Comparison of ENCODE assay signal across 9 cellular contexts in the genomic region with DNA sequence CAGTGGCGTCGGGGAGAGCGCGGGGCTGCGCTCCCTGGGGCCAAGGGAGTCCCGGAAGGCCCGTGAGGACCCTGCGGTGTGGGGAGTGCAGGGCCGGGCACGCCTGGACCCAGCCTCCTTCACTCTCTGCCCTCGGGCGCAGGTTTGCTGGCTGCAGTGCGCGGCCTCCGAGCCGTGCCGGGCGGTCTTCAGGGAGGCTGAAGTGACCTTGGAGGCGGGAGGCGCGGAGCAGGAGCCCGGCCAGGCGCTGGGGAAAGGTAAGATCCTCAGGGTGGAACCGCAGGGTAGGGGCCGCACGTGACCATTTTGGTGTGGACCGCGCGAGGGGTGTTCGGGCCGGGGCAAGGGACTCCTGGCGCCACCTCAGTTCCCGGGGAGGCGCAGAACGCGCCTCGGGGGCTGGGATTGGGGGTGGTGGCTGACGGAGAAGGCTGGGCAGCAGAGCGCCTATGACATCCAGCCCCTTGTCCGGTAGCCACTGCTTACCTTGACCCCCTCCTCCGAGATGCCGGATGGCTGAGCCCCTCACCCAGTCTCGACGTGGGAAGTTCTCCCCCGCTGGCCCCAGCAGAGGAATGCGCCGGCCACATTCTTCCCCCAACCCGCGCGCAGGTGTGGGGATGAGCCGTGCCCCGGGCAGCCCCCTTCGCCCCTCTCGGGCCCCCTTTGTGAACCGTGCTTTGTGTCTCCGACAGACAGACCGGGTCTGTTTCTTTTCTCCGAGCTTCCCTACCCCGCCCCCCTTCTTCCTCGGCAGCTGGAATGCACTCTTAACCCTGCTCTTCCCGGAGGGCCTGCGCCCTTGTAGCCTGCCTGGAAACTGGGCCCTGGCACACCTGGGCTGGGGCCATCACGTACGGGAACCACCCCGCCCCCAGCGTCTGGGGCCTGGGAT. TPM values are rescaled to one million over a fixed set of nuclear protein-coding genes. Genes with fewer than 3 reads are reported as not detected.
DNase-seq lines count a peak whose midpoint lies in the region; ATAC-seq and TF ChIP-seq lines count a peak whose summit lies in the region.
"Had no signal": no experiment of that assay in that cellular context is flagged by ENCODE, and none has a peak within 500 bp of the region (broad histone marks: within the 10 kb centered on the region; RNA-seq: fewer than 3 reads in every experiment).

No MANE protein-coding gene starts in this region.

- WGBS in suprapubic skin, result under 1% methylated on average over 34 of the region's 66 CpGs

- intact Hi-C loops in activated CD4-positive, alpha-beta memory T cell treated with anti-CD3 and anti-CD28 coated beads for 36 hours (cut with micrococcal nuclease), result no loop called here

- ATAC-seq in T-cell (replicated peaks in 1 of 4) (peak in 3 of 4 experiments; percentile 6 to 29 (median 19)), HG02588 (IDR thresholded peaks at IDR 0.05; ENCODE audit: unreplicated experiment) (no peak)

- H3K9me3 Mint-ChIP-seq in activated CD4-positive, alpha-beta memory T cell treated with anti-CD3 and anti-CD28 coated beads for 36 hours, result no peaks in the 10 kb centered on the region
- H3K9me3 Mint-ChIP-seq in activated CD4-positive, alpha-beta memory T cell treated with anti-CD3 and anti-CD28 coated beads, Interleukin-2, amount 10 ng/mL, durations not matched to agents 7 days and 5 days, result no peaks in the 10 kb centered on the region
- H3K9me3 Mint-ChIP-seq in T-cell, result no peaks in the 10 kb centered on the region

- TF ChIP-seq POLR2A in suprapubic skin (IDR thresholded peaks at IDR 0.05), result no peak

- no peaks in the 10 kb centered on the region for H3K9me3 ChIP-seq in suprapubic skin

- DNase-seq in activated CD4-positive, alpha-beta memory T cell treated with anti-CD3 and anti-CD28 coated beads for 36 hours, result no peak
- DNase-seq in activated CD4-positive, alpha-beta memory T cell treated with anti-CD3 and anti-CD28 coated beads, Interleukin-2, amount 10 ng/mL, durations not matched to agents 7 days and 5 days, result no peak
- DNase-seq in T-cell (peak in 1 of 34 experiments; percentile 3), iPS-NIHi11 (ENCODE audit: low spot score) (peak; percentile 65), suprapubic skin (ENCODE audit: low spot score in 2 of 2) (no peak), NOMO-1 treated with DMSO at 0.1 percent for 48 hours (lab: John Stamatoyannopoulos, UW; ENCODE audit: unreplicated experiment) (no peak), occipital lobe (lab: John Stamatoyannopoulos, UW) (no peak)

- peaks cover 29% of the 10 kb centered on the region for H3K4me1 Mint-ChIP-seq in activated CD4-positive, alpha-beta memory T cell treated with anti-CD3 and anti-CD28 coated beads for 36 hours (ENCODE audit: low read depth)
- H3K4me1 Mint-ChIP-seq in activated CD4-positive, alpha-beta memory T cell treated with anti-CD3 and anti-CD28 coated beads, Interleukin-2, amount 10 ng/mL, durations not matched to agents 7 days and 5 days, result peaks cover 13% of the 10 kb centered on the region
- H3K4me1 Mint-ChIP-seq in T-cell, result peaks cover 11 to 21% (median 16%) of the 10 kb centered on the region in 3 donors

- TF ChIP-seq CTCF in suprapubic skin (IDR thresholded peaks at IDR 0.05), result no peak

- H3K27me3 ChIP-seq in suprapubic skin, result peaks cover 59% of the 10 kb centered on the region

- no peaks in the 10 kb centered on the region for H3K36me3 ChIP-seq in suprapubic skin

- CTCF ChIA-PET in activated CD4-positive, alpha-beta memory T cell treated with anti-CD3 and anti-CD28 coated beads for 36 hours (lab: Charles Lee), result interaction anchor here (1.2 kb wide), 1 partner anchor 55 kb away, joined by 3 read pairs; no protein-coding TSS in a partner anchor
- CTCF ChIA-PET in activated CD4-positive, alpha-beta memory T cell treated with anti-CD3 and anti-CD28 coated beads, Interleukin-2, amount 10 ng/mL, durations not matched to agents 7 days and 5 days (lab: Charles Lee), result no interaction called here
- CTCF ChIA-PET in T-cell (lab: Charles Lee), result no interaction called here

- peaks cover 27% of the 10 kb centered on the region for H3K4me1 ChIP-seq in suprapubic skin

- H3K27me3 Mint-ChIP-seq in activated CD4-positive, alpha-beta memory T cell treated with anti-CD3 and anti-CD28 coated beads for 36 hours, result peaks cover 60% of the 10 kb centered on the region
- peaks cover 53% of the 10 kb centered on the region for H3K27me3 Mint-ChIP-seq in activated CD4-positive, alpha-beta memory T cell treated with anti-CD3 and anti-CD28 coated beads, Interleukin-2, amount 10 ng/mL, durations not matched to agents 7 days and 5 days
- peaks cover 45 to 79% of the 10 kb centered on the region in 2 donors for H3K27me3 Mint-ChIP-seq in T-cell

- no peak overlapping the region for H3K27ac Mint-ChIP-seq in activated CD4-positive, alpha-beta memory T cell treated with anti-CD3 and anti-CD28 coated beads for 36 hours
- H3K27ac Mint-ChIP-seq in activated CD4-positive, alpha-beta memory T cell treated with anti-CD3 and anti-CD28 coated beads, Interleukin-2, amount 10 ng/mL, durations not matched to agents 7 days and 5 days, result no peak overlapping the region
- H3K27ac Mint-ChIP-seq in T-cell, result no peak overlapping the region

- POLR2A ChIA-PET in activated CD4-positive, alpha-beta memory T cell treated with anti-CD3 and anti-CD28 coated beads for 36 hours (lab: Charles Lee), result no interaction called here
- POLR2A ChIA-PET in activated CD4-positive, alpha-beta memory T cell treated with anti-CD3 and anti-CD28 coated beads, Interleukin-2, amount 10 ng/mL, durations not matched to agents 7 days and 5 days (lab: Charles Lee), result no interaction called here
- POLR2A ChIA-PET in T-cell (lab: Charles Lee), result no interaction called here

- peak overlapping the region; percentile 61 for H3K4me3 ChIP-seq in suprapubic skin

- no peaks in the 10 kb centered on the region for H3K36me3 Mint-ChIP-seq in activated CD4-positive, alpha-beta memory T cell treated with anti-CD3 and anti-CD28 coated beads for 36 hours
- H3K36me3 Mint-ChIP-seq in activated CD4-positive, alpha-beta memory T cell treated with anti-CD3 and anti-CD28 coated beads, Interleukin-2, amount 10 ng/mL, durations not matched to agents 7 days and 5 days (ENCODE audit: low read depth), result no peaks in the 10 kb centered on the region
- no peaks in the 10 kb centered on the region for H3K36me3 Mint-ChIP-seq in T-cell

- peak overlapping the region; percentile 51 for H3K4me3 Mint-ChIP-seq in activated CD4-positive, alpha-beta memory T cell treated with anti-CD3 and anti-CD28 coated beads for 36 hours
- no peak overlapping the region for H3K4me3 Mint-ChIP-seq in activated CD4-positive, alpha-beta memory T cell treated with anti-CD3 and anti-CD28 coated beads, Interleukin-2, amount 10 ng/mL, durations not matched to agents 7 days and 5 days
- peak overlapping the region in 1 of 3 donors; percentile 66 for H3K4me3 Mint-ChIP-seq in T-cell

- H3K27ac ChIP-seq in suprapubic skin, result peak overlapping the region; percentile 71

- no peak for TF ChIP-seq EP300 in suprapubic skin (IDR thresholded peaks at IDR 0.05)

RNA-seq across cellular contexts. Expression of a gene that starts 0.6 kb away (rescaled TPM):
- total RNA-seq in activated CD4-positive, alpha-beta memory T cell treated with anti-CD3 and anti-CD28 coated beads for 36 hours, result 1 to 10 TPM; 5.2 to 5.3 TPM
- under 1 TPM; 0.15 to 0.33 TPM for total RNA-seq in activated CD4-positive, alpha-beta memory T cell treated with anti-CD3 and anti-CD28 coated beads, Interleukin-2, amount 10 ng/mL, durations not matched to agents 7 days and 5 days
- total RNA-seq in T-cell (1 to 10 TPM in 1 of 5 donors, under 1 TPM in 3, not detected in 1; 0.36 to 1.1 (median 0.60) TPM), suprapubic skin (10 to 100 TPM; 39.0 to 96.8 (median 70.1) TPM), occipital lobe (7.5 TPM)
- total RNA-seq: NCI-H460 had no signal
